In the genomic region with DNA sequence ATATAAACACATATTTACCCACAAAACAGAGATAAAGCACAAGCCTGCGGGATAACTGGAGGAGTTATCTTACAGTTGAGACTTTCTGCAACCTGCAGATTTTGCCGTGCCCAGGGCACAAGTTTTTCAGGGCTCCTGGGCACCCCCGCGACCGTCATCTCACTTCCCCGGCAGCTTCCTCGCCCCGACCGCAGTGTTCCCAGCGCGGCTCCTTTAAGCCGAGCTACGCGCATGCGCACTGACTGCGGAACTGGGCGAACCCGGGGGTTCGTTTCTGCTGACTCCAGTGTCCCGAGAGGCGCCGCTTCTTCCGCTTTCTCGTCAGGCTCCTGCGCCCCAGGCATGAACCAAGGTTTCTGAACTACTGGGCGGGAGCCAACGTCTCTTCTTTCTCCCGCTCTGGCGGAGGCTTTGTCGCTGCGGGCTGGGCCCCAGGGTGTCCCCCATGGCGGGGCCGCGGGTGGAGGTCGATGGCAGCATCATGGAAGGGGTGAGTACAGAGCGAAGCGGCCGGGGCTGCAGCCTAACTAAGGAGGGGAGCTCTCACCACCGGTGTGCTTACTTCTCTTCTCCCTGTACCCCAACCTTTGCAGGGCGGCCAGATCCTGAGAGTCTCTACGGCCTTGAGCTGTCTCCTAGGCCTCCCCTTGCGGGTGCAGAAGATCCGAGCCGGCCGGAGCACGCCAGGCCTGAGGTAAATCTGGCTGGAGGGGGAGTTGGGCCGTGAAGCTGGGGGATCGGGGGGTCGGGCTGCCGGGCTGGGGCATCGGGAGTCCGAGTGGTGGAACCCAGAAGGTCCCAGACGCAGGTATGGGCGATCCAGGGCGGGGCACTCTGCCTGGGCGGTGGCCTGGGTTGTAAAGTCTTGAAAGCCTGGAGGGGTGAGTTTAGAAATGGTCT, we compare ENCODE assay signal across 1 cellular context.
TF ChIP-seq lines count a peak whose summit lies in the region.

RTCA (plus strand) TSS at position 286 of the 900 bp plus-strand sequence; CDS start at position 446, 160 bp downstream.

TF ChIP-seq in K562, 482 proteins besides CTCF, POLR2A, EP300 and RAD21 (continued from another document and continues in another):
- no peak for TF ChIP-seq ZNF584 (CRISPR knock-in tag; IDR thresholded peaks at IDR 0.05; ENCODE audit: low read depth)
- TF ChIP-seq ELF1 (tag; IDR thresholded peaks at IDR 0.05): peak; percentile 90
- no peak for TF ChIP-seq HOXB6 (CRISPR knock-in tag; IDR thresholded peaks at IDR 0.05; ENCODE audit: borderline replicate concordance)
- TF ChIP-seq MCM2 (IDR thresholded peaks at IDR 0.05; ENCODE audit: low read depth): no peak
- TF ChIP-seq RBM22 (IDR thresholded peaks at IDR 0.05; ENCODE audit: low read depth, low read length, poor library complexity, severe bottlenecking): peak; percentile 61
- no peak for TF ChIP-seq ZNF134 (CRISPR knock-in tag; conservative IDR thresholded peaks at IDR 0.05)
- TF ChIP-seq SRSF3 (IDR thresholded peaks at IDR 0.05; ENCODE audit: insufficient read depth, low read length): no peak
- TF ChIP-seq ZNF408 (CRISPR knock-in tag; IDR thresholded peaks at IDR 0.05; ENCODE audit: low read depth): no peak
- TF ChIP-seq, protein P1, sequence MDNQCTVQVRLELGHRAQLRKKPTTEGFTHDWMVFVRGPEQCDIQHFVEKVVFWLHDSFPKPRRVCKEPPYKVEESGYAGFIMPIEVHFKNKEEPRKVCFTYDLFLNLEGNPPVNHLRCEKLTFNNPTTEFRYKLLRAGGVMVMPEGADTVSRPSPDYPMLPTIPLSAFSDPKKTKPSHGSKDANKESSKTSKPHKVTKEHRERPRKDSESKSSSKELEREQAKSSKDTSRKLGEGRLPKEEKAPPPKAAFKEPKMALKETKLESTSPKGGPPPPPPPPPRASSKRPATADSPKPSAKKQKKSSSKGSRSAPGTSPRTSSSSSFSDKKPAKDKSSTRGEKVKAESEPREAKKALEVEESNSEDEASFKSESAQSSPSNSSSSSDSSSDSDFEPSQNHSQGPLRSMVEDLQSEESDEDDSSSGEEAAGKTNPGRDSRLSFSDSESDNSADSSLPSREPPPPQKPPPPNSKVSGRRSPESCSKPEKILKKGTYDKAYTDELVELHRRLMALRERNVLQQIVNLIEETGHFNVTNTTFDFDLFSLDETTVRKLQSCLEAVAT (IDR thresholded peaks at IDR 0.05): no peak; a peak in 1 of 4 replicates
- TF ChIP-seq DPF2 (IDR thresholded peaks at IDR 0.05): 0 out of 2 replicates have a peak, but pooled peaks have one; percentile 27
- TF ChIP-seq HMBOX1 (IDR thresholded peaks at IDR 0.05): no peak
- no peak; the same call in 1 of the 2 replicates for TF ChIP-seq CREB1 (IDR thresholded peaks at IDR 0.05)
- peak; percentile 43; the same call in 1 of the 2 replicates for TF ChIP-seq CREB1 (CRISPR knock-in tag; IDR thresholded peaks at IDR 0.05)
- no peak for TF ChIP-seq HDAC8 (tag; IDR thresholded peaks at IDR 0.05)
- TF ChIP-seq MYC (IDR thresholded peaks at IDR 0.05; ENCODE audit: low read depth, low read length): peak; percentile 52
- TF ChIP-seq MYC (CRISPR knock-in tag; IDR thresholded peaks at IDR 0.05; ENCODE audit: borderline replicate concordance, low read depth): peak; percentile 26; the same call in 1 of the 2 replicates
- peak; percentile 26; the same call in 1 of the 2 replicates for TF ChIP-seq RB1 (IDR thresholded peaks at IDR 0.05; ENCODE audit: low read depth)
- no peak for TF ChIP-seq PCBP1 (IDR thresholded peaks at IDR 0.05; ENCODE audit: low read depth, low read length, poor library complexity, severe bottlenecking)
- TF ChIP-seq ZNF77 (CRISPR knock-in tag; IDR thresholded peaks at IDR 0.05): no peak
- TF ChIP-seq TRIM24 (IDR thresholded peaks at IDR 0.05): no peak
- no peak for TF ChIP-seq IRF2 (CRISPR knock-in tag; IDR thresholded peaks at IDR 0.05)
- no peak for TF ChIP-seq ZNF76 (CRISPR knock-in tag; IDR thresholded peaks at IDR 0.05; ENCODE audit: borderline replicate concordance)
- TF ChIP-seq CREB3L1 (IDR thresholded peaks at IDR 0.05; ENCODE audit: borderline replicate concordance, low read depth): peak; percentile 43; the same call in 1 of the 2 replicates
- TF ChIP-seq, protein P2, sequence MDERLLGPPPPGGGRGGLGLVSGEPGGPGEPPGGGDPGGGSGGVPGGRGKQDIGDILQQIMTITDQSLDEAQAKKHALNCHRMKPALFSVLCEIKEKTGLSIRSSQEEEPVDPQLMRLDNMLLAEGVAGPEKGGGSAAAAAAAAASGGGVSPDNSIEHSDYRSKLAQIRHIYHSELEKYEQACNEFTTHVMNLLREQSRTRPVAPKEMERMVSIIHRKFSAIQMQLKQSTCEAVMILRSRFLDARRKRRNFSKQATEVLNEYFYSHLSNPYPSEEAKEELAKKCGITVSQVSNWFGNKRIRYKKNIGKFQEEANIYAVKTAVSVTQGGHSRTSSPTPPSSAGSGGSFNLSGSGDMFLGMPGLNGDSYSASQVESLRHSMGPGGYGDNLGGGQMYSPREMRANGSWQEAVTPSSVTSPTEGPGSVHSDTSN (CRISPR knock-in tag; IDR thresholded peaks at IDR 0.05; ENCODE audit: low read depth): no peak
- TF ChIP-seq, protein P2 (tag; conservative IDR thresholded peaks at IDR 0.05; ENCODE audit: low read depth): no peak
- no peak for TF ChIP-seq CLOCK (CRISPR knock-in tag; IDR thresholded peaks at IDR 0.05; ENCODE audit: borderline replicate concordance)
- TF ChIP-seq RBFOX2 (IDR thresholded peaks at IDR 0.05; ENCODE audit: low read depth, low read length): peak; percentile 89
- TF ChIP-seq FOXP1 (CRISPR knock-in tag; IDR thresholded peaks at IDR 0.05): 0 out of 2 replicates have a peak, but pooled peaks have one; percentile 37
- no peak for TF ChIP-seq E2F4 (CRISPR knock-in tag; IDR thresholded peaks at IDR 0.05; ENCODE audit: low read depth)
- TF ChIP-seq NFE2 (IDR thresholded peaks at IDR 0.05; ENCODE audit: low read depth): peak; percentile 67
- TF ChIP-seq BRD4 (IDR thresholded peaks at IDR 0.05): no peak
- TF ChIP-seq TOE1 (IDR thresholded peaks at IDR 0.05; ENCODE audit: borderline replicate concordance): no peak; the same call in 1 of the 2 replicates
- 0 out of 2 replicates have a peak, but pooled peaks have one; percentile 15 for TF ChIP-seq TOE1 (CRISPR knock-in tag; IDR thresholded peaks at IDR 0.05; ENCODE audit: borderline replicate concordance, low read depth)
- TF ChIP-seq ZC3H8 (IDR thresholded peaks at IDR 0.05): no peak
- no peak for TF ChIP-seq SMARCA5 (IDR thresholded peaks at IDR 0.05)
- no peak; a peak in 1 of 4 replicates for TF ChIP-seq SRF (CRISPR knock-in tag; IDR thresholded peaks at IDR 0.05)
- TF ChIP-seq FOXK2 (conservative IDR thresholded peaks at IDR 0.05 in 1 of 2, IDR thresholded peaks at IDR 0.05 in 1 of 2; ENCODE audit: low read depth in 2 of 2): peak; percentile 24 to 30; a peak in 1 of 4 replicates
- 0 out of 2 replicates have a peak, but pooled peaks have one; percentile 45 for TF ChIP-seq GTF2F1 (IDR thresholded peaks at IDR 0.05; ENCODE audit: low read depth, low read length)
- TF ChIP-seq NRF1 (conservative IDR thresholded peaks at IDR 0.05 in 1 of 2, IDR thresholded peaks at IDR 0.05 in 1 of 2): peak; percentile 98 to 99
- no peak for TF ChIP-seq ZNF444 (CRISPR knock-in tag; IDR thresholded peaks at IDR 0.05)
- no peak for TF ChIP-seq HMG20A (CRISPR knock-in tag; conservative IDR thresholded peaks at IDR 0.05)
- TF ChIP-seq GABPA (tag; conservative IDR thresholded peaks at IDR 0.05; ENCODE audit: low read depth): peak; percentile 80
- TF ChIP-seq CEBPB (tag; IDR thresholded peaks at IDR 0.05): no peak
- TF ChIP-seq PRPF4 (IDR thresholded peaks at IDR 0.05; ENCODE audit: insufficient read depth, low read depth, low read length, poor library complexity, severe bottlenecking): no peak
- TF ChIP-seq FUS (optimal IDR thresholded peaks at IDR 0.05; ENCODE audit: low read depth, low read length): no peak
- no peak for TF ChIP-seq LEF1 (IDR thresholded peaks at IDR 0.05)
- TF ChIP-seq, protein P3, sequence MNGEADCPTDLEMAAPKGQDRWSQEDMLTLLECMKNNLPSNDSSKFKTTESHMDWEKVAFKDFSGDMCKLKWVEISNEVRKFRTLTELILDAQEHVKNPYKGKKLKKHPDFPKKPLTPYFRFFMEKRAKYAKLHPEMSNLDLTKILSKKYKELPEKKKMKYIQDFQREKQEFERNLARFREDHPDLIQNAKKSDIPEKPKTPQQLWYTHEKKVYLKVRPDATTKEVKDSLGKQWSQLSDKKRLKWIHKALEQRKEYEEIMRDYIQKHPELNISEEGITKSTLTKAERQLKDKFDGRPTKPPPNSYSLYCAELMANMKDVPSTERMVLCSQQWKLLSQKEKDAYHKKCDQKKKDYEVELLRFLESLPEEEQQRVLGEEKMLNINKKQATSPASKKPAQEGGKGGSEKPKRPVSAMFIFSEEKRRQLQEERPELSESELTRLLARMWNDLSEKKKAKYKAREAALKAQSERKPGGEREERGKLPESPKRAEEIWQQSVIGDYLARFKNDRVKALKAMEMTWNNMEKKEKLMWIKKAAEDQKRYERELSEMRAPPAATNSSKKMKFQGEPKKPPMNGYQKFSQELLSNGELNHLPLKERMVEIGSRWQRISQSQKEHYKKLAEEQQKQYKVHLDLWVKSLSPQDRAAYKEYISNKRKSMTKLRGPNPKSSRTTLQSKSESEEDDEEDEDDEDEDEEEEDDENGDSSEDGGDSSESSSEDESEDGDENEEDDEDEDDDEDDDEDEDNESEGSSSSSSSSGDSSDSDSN (IDR thresholded peaks at IDR 0.05; ENCODE audit: borderline replicate concordance in 1 of 2, low read depth in 2 of 2, low read length in 2 of 2): no peak
- TF ChIP-seq ZFP36 (IDR thresholded peaks at IDR 0.05; ENCODE audit: low read depth, low read length, partially characterized antibody): no peak
- no peak for TF ChIP-seq SMARCB1 (IDR thresholded peaks at IDR 0.05; ENCODE audit: insufficient read length, low read depth)
